In genomic region chr20:3995067-3995748, GRCh38 we compare ENCODE assay signal across 9 cellular contexts. TPM values are rescaled to one million over a fixed set of nuclear protein-coding genes. Genes with fewer than 3 reads are reported as not detected.
DNase-seq lines count a peak whose midpoint lies in the region; ATAC-seq, FAIRE-seq and TF ChIP-seq lines count a peak whose summit lies in the region.
"Had no signal": no experiment of that assay in that cellular context is flagged by ENCODE, and none has a peak within 500 bp of the region (broad histone marks: within the 10 kb centered on the region; RNA-seq: fewer than 3 reads in every experiment).

No MANE protein-coding gene starts in this region.

- no peaks in the 10 kb centered on the region for H3K79me2 ChIP-seq in PC-3 (ENCODE audit: low read length)

- peaks cover 11% of the 10 kb centered on the region for H3K4me1 ChIP-seq in PC-3 (ENCODE audit: insufficient read depth, low read length)

- peaks cover 60% of the 10 kb centered on the region for H3K4me1 Mint-ChIP-seq in stimulated activated naive CD8-positive, alpha-beta T cell treated with anti-CD3 and anti-CD28 coated beads, Interleukin-15, Interleukin-2, amounts not matched to agents 100 ng/mL and 50 ng/mL, for 24 hours (ENCODE audit: low read depth)

- peak; percentile 66 for ATAC-seq in PC-3

- H3K27me3 Mint-ChIP-seq in stimulated activated naive CD8-positive, alpha-beta T cell treated with anti-CD3 and anti-CD28 coated beads, Interleukin-15, Interleukin-2, amounts not matched to agents 100 ng/mL and 50 ng/mL, for 24 hours = no peaks in the 10 kb centered on the region

- DNase-seq in activated naive CD4-positive, alpha-beta T cell treated with Interleukin-2 at 50 U/mL for 16 hours = peak; percentile 35
- no peak for DNase-seq in activated naive CD4-positive, alpha-beta T cell (lab: John Stamatoyannopoulos, UW)
- DNase-seq in PC-3 = peak; percentile 36
- peak; percentile 57 for DNase-seq in bronchial epithelial cell (ENCODE audit: low read depth)
- DNase-seq in NCI-H510A treated with DMSO at 0.1 percent for 48 hours (lab: John Stamatoyannopoulos, UW) = no peak
- DNase-seq in GM19238 (ENCODE audit: insufficient read length, low spot score) = no peak
- no peak for DNase-seq in frontal cortex (ENCODE audit: low spot score in 2 of 2)
- DNase-seq: DMS79 had no signal

- H3K4me2 ChIP-seq in PC-3 (ENCODE audit: low read length) = no peak overlapping the region

- H3K27ac Mint-ChIP-seq in stimulated activated naive CD8-positive, alpha-beta T cell treated with anti-CD3 and anti-CD28 coated beads, Interleukin-15, Interleukin-2, amounts not matched to agents 100 ng/mL and 50 ng/mL, for 24 hours = peak overlapping the region; percentile 83

- H3K4me3 Mint-ChIP-seq in stimulated activated naive CD8-positive, alpha-beta T cell treated with anti-CD3 and anti-CD28 coated beads, Interleukin-15, Interleukin-2, amounts not matched to agents 100 ng/mL and 50 ng/mL, for 24 hours = peak overlapping the region; percentile 11

- H3F3A ChIP-seq in PC-3 (ENCODE audit: low read length, unreplicated experiment) = no peaks in the 10 kb centered on the region

- H3K36me3 Mint-ChIP-seq in stimulated activated naive CD8-positive, alpha-beta T cell treated with anti-CD3 and anti-CD28 coated beads, Interleukin-15, Interleukin-2, amounts not matched to agents 100 ng/mL and 50 ng/mL, for 24 hours (ENCODE audit: low read depth) = no peaks in the 10 kb centered on the region

- POLR2A ChIA-PET in PC-3 (lab: Charles Lee; ENCODE audit: unreplicated experiment) = no interaction called here

- no peaks in the 10 kb centered on the region for H3K9me3 Mint-ChIP-seq in stimulated activated naive CD8-positive, alpha-beta T cell treated with anti-CD3 and anti-CD28 coated beads, Interleukin-15, Interleukin-2, amounts not matched to agents 100 ng/mL and 50 ng/mL, for 24 hours

- no peaks in the 10 kb centered on the region for H3K9me2 ChIP-seq in PC-3 (replicated peaks; ENCODE audit: low read length)

- H4K20me1 ChIP-seq in PC-3 (ENCODE audit: low read length) = no peaks in the 10 kb centered on the region

- H3K36me3 ChIP-seq in PC-3 (ENCODE audit: low read depth, low read length) (no peaks in the 10 kb centered on the region), bronchial epithelial cell (ENCODE audit: control insufficient read depth, insufficient read depth, low read length) (no peaks in the 10 kb centered on the region)

- no peak overlapping the region for H2AFZ ChIP-seq in PC-3 (ENCODE audit: low read length)

- no peak overlapping the region for H3K27ac ChIP-seq in PC-3 (ENCODE audit: low read length)

- H3K27me3 ChIP-seq in PC-3 (ENCODE audit: low read length) = no peaks in the 10 kb centered on the region
- no peaks in the 10 kb centered on the region for H3K27me3 ChIP-seq in bronchial epithelial cell (ENCODE audit: control insufficient read depth, insufficient read depth, low read length)

- TF ChIP-seq CTCF in PC-3 (conservative IDR thresholded peaks at IDR 0.05; ENCODE audit: low read depth, low read length) (no peak), bronchial epithelial cell (IDR thresholded peaks at IDR 0.05; ENCODE audit: insufficient read depth, low read length, severe bottlenecking) (no peak)

- H3K9ac ChIP-seq in PC-3 (ENCODE audit: low read length) = no peak overlapping the region

- H3K4me3 ChIP-seq in PC-3 (ENCODE audit: low read length) (no peak overlapping the region), bronchial epithelial cell (ENCODE audit: low read depth, low read length) (no peak overlapping the region)

- no peaks in the 10 kb centered on the region for H3K9me3 ChIP-seq in PC-3 (ENCODE audit: low read length)

- no TSS peak for BruUV-seq in PC-3 (replicated peaks; lab: Mats Ljungman, UMichigan)

- FAIRE-seq in bronchial epithelial cell (lab: Jason Lieb, UNC) (no peak), frontal cortex (lab: Jason Lieb, UNC) (no peak)

- CTCF ChIA-PET in PC-3 (lab: Charles Lee) = no interaction called here

- intact Hi-C loops in PC-3 (cut with micrococcal nuclease) = no loop called here

RNA-seq across cellular contexts. Expression of gene RNF24, which starts 20.1 kb away (rescaled TPM):
- total RNA-seq in PC-3 (2014; rRNA removed) = 8.2 and 10.5 TPM in 2 replicates
- total RNA-seq in bronchial epithelial cell = 1.3 and 2.3 TPM in 2 replicates
- total RNA-seq in frontal cortex = 24.1 TPM

Comparison
In these comparisons a context has a peak if more than half of its experiments do, and no peak if none do; other contexts are left out.
1. DNase-seq: peak in activated naive CD4-positive, alpha-beta T cell treated with Interleukin-2 at 50 U/mL for 16 hours (single experiment), PC-3 (single experiment) and bronchial epithelial cell (single experiment); none in activated naive CD4-positive, alpha-beta T cell (0 of 4), NCI-H510A treated with DMSO at 0.1 percent for 48 hours (single experiment), GM19238 (single experiment) and frontal cortex (0 of 2).